Comparison of ENCODE assay signal across 9 cellular contexts in genomic region chr5:180815241-180816031, GRCh38. TPM values are rescaled to one million over a fixed set of nuclear protein-coding genes. Genes with fewer than 3 reads are reported as not detected.
A peak's percentile ranks its signal among the peaks of the same experiment; 100 is the strongest.
DNase-seq lines count a peak whose midpoint lies in the region; ATAC-seq, FAIRE-seq and TF ChIP-seq lines count a peak whose summit lies in the region.
"Had no signal": no experiment of that assay in that cellular context is flagged by ENCODE, and none has a peak within 500 bp of the region (broad histone marks: within the 10 kb centered on the region; RNA-seq: fewer than 3 reads in every experiment).

No MANE protein-coding gene starts in this region.

- intact Hi-C loops in heart left ventricle (cut with DNase I) (no loop called here), Right ventricle myocardium inferior (cut with DNase I) (no loop called here), adrenal gland (cut with DNase I) (no loop called here), upper lobe of right lung (cut with DNase I) (no loop called here), A673 (cut with micrococcal nuclease; ENCODE audit: unreplicated experiment) (no loop called here)

- H3K9me3 ChIP-seq in heart left ventricle (no peaks in the 10 kb centered on the region), adrenal gland (replicated peaks in 1 of 3) (no peaks in the 10 kb centered on the region), mucosa of stomach (ENCODE audit: control insufficient read depth, low read length) (no peaks in the 10 kb centered on the region), upper lobe of right lung (no peaks in the 10 kb centered on the region), A673 (ENCODE audit: low read depth, low read length, poor library complexity, severe bottlenecking) (no peaks in the 10 kb centered on the region)

- H3K4me1 ChIP-seq in heart left ventricle (peaks cover 8 to 68% (median 49%) of the 10 kb centered on the region in 12 donors), adrenal gland (replicated peaks in 1 of 2) (peaks cover 41 to 45% of the 10 kb centered on the region in 2 donors), mucosa of stomach (ENCODE audit: control insufficient read depth, insufficient read depth, low read length) (peaks cover 24% of the 10 kb centered on the region), upper lobe of right lung (peaks cover 46% of the 10 kb centered on the region), A673 (ENCODE audit: insufficient read depth, low read length, poor library complexity, severe bottlenecking) (peaks cover 12% of the 10 kb centered on the region)

- peak overlapping the region; percentile 53 for H3K9ac ChIP-seq in mucosa of stomach (ENCODE audit: low read length)

- H3K4me3 ChIP-seq in heart left ventricle, result peak overlapping the region in 11 of 12 donors; percentile 18 to 79 (median 60)
- H3K4me3 ChIP-seq in adrenal gland, result peak overlapping the region in 1 of 4 donors; percentile 36
- H3K4me3 ChIP-seq in mucosa of stomach (ENCODE audit: low read length), result no peak overlapping the region
- H3K4me3 ChIP-seq in upper lobe of right lung, result peak overlapping the region; percentile 64
- no peak overlapping the region for H3K4me3 ChIP-seq in A673 (ENCODE audit: low read depth, low read length, poor library complexity, severe bottlenecking)

- no TSS peak for BruUV-seq in A673 (replicated peaks; lab: Mats Ljungman, UMichigan)

- TF ChIP-seq POLR2A in heart left ventricle (IDR thresholded peaks at IDR 0.05) (peak in 1 of 2 donors; percentile 32), adrenal gland (IDR thresholded peaks at IDR 0.05) (no peak)

- peak in 1 of 5 donors; percentile 21 for DNase-seq in heart left ventricle
- no peak for DNase-seq in Right ventricle myocardium inferior (ENCODE audit: missing footprints)
- peak in 3 of 7 donors; percentile 10 to 51 (median 23) for DNase-seq in adrenal gland
- DNase-seq in upper lobe of right lung, result peak; percentile 40
- no peak for DNase-seq in HEK293T (ENCODE audit: extremely low spot score)
- DNase-seq in A673 (ENCODE audit: low spot score), result no peak
- DNase-seq in GM19239 (ENCODE audit: insufficient read length, low spot score), result no peak
- DNase-seq: NCI-H2029 treated with DMSO at 0.1 percent for 48 hours had no signal

- no peaks in the 10 kb centered on the region for H3K27me3 ChIP-seq in heart left ventricle
- no peaks in the 10 kb centered on the region for H3K27me3 ChIP-seq in adrenal gland
- no peaks in the 10 kb centered on the region for H3K27me3 ChIP-seq in mucosa of stomach (ENCODE audit: control insufficient read depth, insufficient read depth, low read length)
- H3K27me3 ChIP-seq in upper lobe of right lung, result no peaks in the 10 kb centered on the region
- H3K27me3 ChIP-seq in A673 (replicated peaks; ENCODE audit: insufficient read depth, low read depth, low read length, poor library complexity), result no peaks in the 10 kb centered on the region

- POLR2A ChIA-PET in HEK293T (lab: Yijun Ruan, JAX), result interaction anchor here (1.2 to 2.7 kb wide), 2 partner anchors 10 to 14 kb away, joined by 7 to 9 read pairs; no protein-coding TSS in a partner anchor
- POLR2A ChIA-PET in A673 (lab: Charles Lee; ENCODE audit: low non-redundant PET), result no interaction called here

- FAIRE-seq in GM19239 (lab: Jason Lieb, UNC), result no peak

- H3K36me3 ChIP-seq in heart left ventricle (no peaks in the 10 kb centered on the region), adrenal gland (replicated peaks in 1 of 2) (no peaks in the 10 kb centered on the region), mucosa of stomach (ENCODE audit: control insufficient read depth, insufficient read depth, low read length) (no peaks in the 10 kb centered on the region), upper lobe of right lung (no peaks in the 10 kb centered on the region), A673 (ENCODE audit: insufficient read depth, low read length, poor library complexity, severe bottlenecking) (no peaks in the 10 kb centered on the region)

- TF ChIP-seq CTCF in heart left ventricle (IDR thresholded peaks at IDR 0.05) (no peak), adrenal gland (IDR thresholded peaks at IDR 0.05) (no peak), upper lobe of right lung (IDR thresholded peaks at IDR 0.05) (no peak), A673 (conservative IDR thresholded peaks at IDR 0.05; ENCODE audit: low read depth, low read length) (no peak)

- CTCF ChIA-PET in HEK293T (lab: Yijun Ruan, JAX) (interaction anchor here (0.7 kb wide), 1 partner anchor 352 kb away, joined by 5 read pairs; no protein-coding TSS in a partner anchor), A673 (lab: Charles Lee) (no interaction called here)

- WGBS in heart left ventricle, 4 donors, result 59 to 69% (median 64%) methylated on average over 10 of the region's 10 CpGs
- 64 to 70% (median 69%) methylated on average over 10 of the region's 10 CpGs for WGBS in adrenal gland, 4 donors

- ATAC-seq in heart left ventricle (peak in 2 of 4 donors; percentile 13), Right ventricle myocardium inferior (no peak), upper lobe of right lung (peak; percentile 48)

- peak overlapping the region; percentile 56 to 99 (median 88) for H3K27ac ChIP-seq in heart left ventricle
- H3K27ac ChIP-seq in adrenal gland, result peak overlapping the region; percentile 56 to 78 (median 70)
- peak overlapping the region; percentile 97 for H3K27ac ChIP-seq in upper lobe of right lung
- no peak overlapping the region for H3K27ac ChIP-seq in A673 (ENCODE audit: low read depth, low read length, poor library complexity, severe bottlenecking)

TF ChIP-seq in HEK293T, 16 proteins besides CTCF, POLR2A, EP300 and RAD21:
- TF ChIP-seq TARDBP (IDR thresholded peaks at IDR 0.05) (no peak), CTBP1 (IDR thresholded peaks at IDR 0.05; ENCODE audit: borderline replicate concordance) (no peak), LEF1 (IDR thresholded peaks at IDR 0.05; ENCODE audit: borderline replicate concordance) (no peak), FOXA1 (IDR thresholded peaks at IDR 0.05) (no peak), FOXK2 (IDR thresholded peaks at IDR 0.05) (no peak), PKNOX1 (IDR thresholded peaks at IDR 0.05) (no peak), FOXM1 (IDR thresholded peaks at IDR 0.05; ENCODE audit: borderline replicate concordance) (no peak)

RNA-seq across cellular contexts. Expression of gene MGAT1, which starts 12.8 kb away (rescaled TPM):
- total RNA-seq in heart left ventricle (100 to 1,000 TPM in 3 of 9 donors, 10 to 100 TPM in 6; 50.9 to 162 (median 83.5) TPM), Right ventricle myocardium inferior (76.0 TPM), adrenal gland (100 to 1,000 TPM; 117 to 224 (median 152) TPM), upper lobe of right lung (216 TPM), A673 (2021) (48.7 and 49.9 TPM in 2 replicates)
- polyA plus RNA-seq in heart left ventricle (100 to 1,000 TPM in 1 of 2 donors, 10 to 100 TPM in 1; 64.5 to 199 TPM), adrenal gland (100 to 1,000 TPM in 1 of 3 donors, 10 to 100 TPM in 2; 46.8 to 144 (median 62.7) TPM)

RNA-seq across cellular contexts. Expression of gene ZFP62, which starts 45.6 kb away (rescaled TPM):
- total RNA-seq in heart left ventricle (10 to 100 TPM in 8 of 9 donors, 1 to 10 TPM in 1; 9.4 to 18.6 (median 13.8) TPM), Right ventricle myocardium inferior (14.7 TPM), adrenal gland (10 to 100 TPM in 7 of 8 donors, 1 to 10 TPM in 1; 8.5 to 23.6 (median 14.8) TPM), upper lobe of right lung (22.6 TPM), A673 (2021) (28.2 and 28.7 TPM in 2 replicates)
- polyA plus RNA-seq in heart left ventricle (10 to 100 TPM; 10.6 to 13.6 TPM), adrenal gland (10 to 100 TPM; 17.5 to 39.7 (median 25.1) TPM)

Comparison
In these comparisons a context has a peak if more than half of its experiments do, and no peak if none do; other contexts are left out.
1. H3K4me3 ChIP-seq: peak in heart left ventricle (11 of 12) and upper lobe of right lung (single experiment); none in mucosa of stomach (single experiment) and A673 (single experiment).